8 cellular contexts compared by ENCODE assay signal in genomic region chr2:95402004-95402369, GRCh38. TPM values are rescaled to one million over a fixed set of nuclear protein-coding genes. Genes with fewer than 3 reads are reported as not detected.
A peak's percentile ranks its signal among the peaks of the same experiment; 100 is the strongest.
DNase-seq lines count a peak whose midpoint lies in the region; ATAC-seq and TF ChIP-seq lines count a peak whose summit lies in the region.
"Not testable (repeated sequence)": the region's sequence is repeated elsewhere in the genome, so short reads cannot be mapped to it uniquely, and the experiment has no call there.

No MANE protein-coding gene starts in this region.

- peak overlapping the region; percentile 94 for H3K4me3 ChIP-seq in GM23338
- H3K4me3 ChIP-seq in SK-N-MC = peak overlapping the region; percentile 98
- peak overlapping the region; percentile 71 to 99 (median 93) for H3K4me3 ChIP-seq in heart right ventricle
- peak overlapping the region; percentile 71 to 95 (median 90) for H3K4me3 ChIP-seq in tibial nerve

- H3K9ac ChIP-seq in SK-N-MC (ENCODE audit: insufficient read length) = peak overlapping the region; percentile 96

- intact Hi-C loops in heart right ventricle (cut with DNase I) = loop anchor here in 2 of 10 donors (5.0 kb wide), 2 partner anchors 55 to 325 kb away; no protein-coding TSS in a partner anchor

- not testable (repeated sequence) for H3K4me1 ChIP-seq in GM23338 (ENCODE audit: insufficient read depth)
- H3K4me1 ChIP-seq in heart right ventricle (peaks cover 0 to 31% (median 19%) of the 10 kb centered on the region in 9 donors), tibial nerve (peaks cover 0 to 33% (median 14%) of the 10 kb centered on the region in 4 donors)

- H3K9me3 Mint-ChIP-seq in GM23338, brain, nephron: not testable (repeated sequence)

- not testable (repeated sequence) for TF ChIP-seq EP300 in tibial nerve (IDR thresholded peaks at IDR 0.05)

- H3K27me3 ChIP-seq in GM23338 (ENCODE audit: insufficient read depth); heart right ventricle; tibial nerve: not testable (repeated sequence)

- 2 to 3% methylated on average over 10 of the region's 10 CpGs for WGBS in heart right ventricle, 2 donors
- 0 to 2% methylated on average over 3 to 10 of the region's 10 CpGs for WGBS in tibial nerve, 2 donors

- H3K4me1 Mint-ChIP-seq in GM23338 (peaks cover 15% of the 10 kb centered on the region), brain (peaks cover 35% of the 10 kb centered on the region), nephron (peaks cover 22% of the 10 kb centered on the region)

- H3K4me2 ChIP-seq in GM23338 = peak overlapping the region; percentile 93

- H3K36me3 ChIP-seq in GM23338 (ENCODE audit: insufficient read depth); SK-N-MC (ENCODE audit: insufficient read depth, low read length); heart right ventricle; tibial nerve: not testable (repeated sequence)

- DNase-seq in GM23338 (ENCODE audit: low spot score) (peak; percentile 27), tibial nerve (ENCODE audit: low spot score in 2 of 2) (peak in 1 of 2 donors; percentile 17)
- DNase-seq in SK-N-MC (ENCODE audit: low read depth, low spot score); heart right ventricle: not testable (repeated sequence)

- H4K20me1 ChIP-seq in GM23338 (replicated peaks; ENCODE audit: insufficient read depth) = not testable (repeated sequence)

- H3K27ac ChIP-seq in GM23338 (ENCODE audit: low read depth); SK-N-MC: not testable (repeated sequence)
- H3K27ac ChIP-seq in heart right ventricle (peak overlapping the region in 9 of 10 donors; percentile 76 to 94 (median 86)), tibial nerve (peak overlapping the region; percentile 75 to 91 (median 83))

- peaks cover 15% of the 10 kb centered on the region for H3K79me2 ChIP-seq in GM23338 (replicated peaks; ENCODE audit: insufficient read depth)

- H3K9me2 ChIP-seq in GM23338 (ENCODE audit: insufficient read depth) = not testable (repeated sequence)

- H3K36me3 Mint-ChIP-seq in GM23338 (ENCODE audit: low read depth); brain; nephron (ENCODE audit: low read depth): not testable (repeated sequence)

- peak overlapping the region; percentile 73; the same call in 1 of the 2 replicates for H2AFZ ChIP-seq in GM23338

- H3K27ac Mint-ChIP-seq in GM23338 (peak overlapping the region; percentile 72; the same call in 1 of the 2 replicates), brain (peak overlapping the region; percentile 92 to 99 (median 99)), nephron (peak overlapping the region; percentile 84 to 94 (median 91))

- TF ChIP-seq POLR2A in tibial nerve (IDR thresholded peaks at IDR 0.05) = not testable (repeated sequence)

- not testable (repeated sequence) for H3K27me3 Mint-ChIP-seq in GM23338 (ENCODE audit: insufficient read depth, low read depth, poor library complexity); nephron (ENCODE audit: low read depth)
- H3K27me3 Mint-ChIP-seq in brain = peaks cover 18% of the 10 kb centered on the region

- not testable (repeated sequence) for H3F3A ChIP-seq in GM23338 (replicated peaks; ENCODE audit: low read depth)

- ATAC-seq in GM23338 = peak; percentile 72
- ATAC-seq in HG03520 (IDR thresholded peaks at IDR 0.05; ENCODE audit: unreplicated experiment) = peak; percentile 18
- peak; percentile 12 to 57 (median 48) for ATAC-seq in heart right ventricle

- H3K4me3 Mint-ChIP-seq in GM23338 (peak overlapping the region; percentile 98), brain (peak overlapping the region; percentile 98 to 100 (median 99)), nephron (peak overlapping the region; percentile 97 to 99 (median 97))

- 0 out of 3 replicates have a peak, but pooled peaks have one; percentile 6 for TF ChIP-seq CTCF in GM12872 (IDR thresholded peaks at IDR 0.05; ENCODE audit: insufficient read depth, low read depth, low read length)
- not testable (repeated sequence) for TF ChIP-seq CTCF in GM23338 (conservative IDR thresholded peaks at IDR 0.05; ENCODE audit: low read depth in 2 of 2); brain (conservative IDR thresholded peaks at IDR 0.05); heart right ventricle (IDR thresholded peaks at IDR 0.05); nephron (IDR thresholded peaks at IDR 0.05; ENCODE audit: unreplicated experiment in 3 of 3); tibial nerve (IDR thresholded peaks at IDR 0.05)

- H3K9me3 ChIP-seq in SK-N-MC (ENCODE audit: low read depth, low read length); heart right ventricle; tibial nerve: not testable (repeated sequence)

RNA-seq across cellular contexts. Expression of gene FAHD2A, which starts 0.5 kb away (rescaled TPM):
- total RNA-seq in GM23338 (2014; rRNA removed; shearing (Covaris generic)) = 48.1 and 51.0 TPM in 2 replicates
- polyA plus RNA-seq in GM23338 (2016; fragmentation: Nextera tagmentation; extraction: Ambion mirVana) (26.8 and 27.6 TPM in 2 replicates), brain (ENCODE audit: insufficient read depth, low read depth, low replicate concordance) (20.8 TPM), heart right ventricle (10 to 100 TPM; 26.5 to 40.9 TPM)
- total RNA-seq in heart right ventricle (10 to 100 TPM; 24.1 to 45.1 (median 39.8) TPM), tibial nerve (10 to 100 TPM; 21.0 to 34.5 (median 24.8) TPM)

Comparison
In these comparisons a context has a peak if more than half of its experiments do, and no peak if none do; other contexts are left out.
1. ATAC-seq: peak in every context shown above with its lines; median percentile 72 in GM23338; 48 in heart right ventricle; 18 in HG03520.